Comparison of ENCODE assay signal across 1 cellular context in genomic region chr4:101259876-101260275, GRCh38.
TF ChIP-seq lines count a peak whose summit lies in the region.

No MANE protein-coding gene starts in this region.

TF ChIP-seq in GM12878, 131 proteins besides CTCF, POLR2A, EP300 and RAD21 (continued from another document):
- TF ChIP-seq ZNF592 (IDR thresholded peaks at IDR 0.05), result no peak
- TF ChIP-seq ZNF217 (IDR thresholded peaks at IDR 0.05), result no peak
- no peak for TF ChIP-seq SREBF1 (IDR thresholded peaks at IDR 0.05; ENCODE audit: low read length)
- no peak for TF ChIP-seq ZBED1 (IDR thresholded peaks at IDR 0.05; ENCODE audit: borderline replicate concordance)
- 0 out of 2 replicates have a peak, but pooled peaks have one; percentile 10 for TF ChIP-seq TCF12 (IDR thresholded peaks at IDR 0.05; ENCODE audit: low read depth, low read length)
- TF ChIP-seq ZNF274 (IDR thresholded peaks at IDR 0.05; ENCODE audit: insufficient read depth, insufficient read length), result no peak
- 0 out of 2 replicates have a peak, but pooled peaks have one; percentile 19 for TF ChIP-seq BCL11A (IDR thresholded peaks at IDR 0.05; ENCODE audit: low read depth, low read length)
- TF ChIP-seq RUNX3 (IDR thresholded peaks at IDR 0.05; ENCODE audit: low read length), result peak; percentile 33
- no peak for TF ChIP-seq CREM (IDR thresholded peaks at IDR 0.05; ENCODE audit: low read depth)
- peak; percentile 72; the same call in 1 of the 2 replicates for TF ChIP-seq IRF4 (IDR thresholded peaks at IDR 0.05; ENCODE audit: low read depth, low read length)
- TF ChIP-seq PML (IDR thresholded peaks at IDR 0.05; ENCODE audit: low read length), result no peak
TF ChIP-seq in GM12878: peak in this region for 11.
